In genomic region chr1:246564839-246565750, GRCh38 we compare ENCODE assay signal across 1 cellular context.
TF ChIP-seq lines count a peak whose summit lies in the region.

No MANE protein-coding gene starts in this region.

TF ChIP-seq in GM12878, 131 proteins besides CTCF, POLR2A, EP300 and RAD21:
- no peak for TF ChIP-seq KAT2A (conservative IDR thresholded peaks at IDR 0.05; ENCODE audit: control insufficient read depth, low read depth, low read length)
- no peak for TF ChIP-seq MTA2 (IDR thresholded peaks at IDR 0.05; ENCODE audit: low read depth)
- no peak for TF ChIP-seq MTA3 (IDR thresholded peaks at IDR 0.05; ENCODE audit: borderline replicate concordance, low read length)
- TF ChIP-seq PBX3 (IDR thresholded peaks at IDR 0.05; ENCODE audit: insufficient replicate concordance, low read depth, low read length), result no peak
- no peak for TF ChIP-seq ZNF592 (IDR thresholded peaks at IDR 0.05)
- no peak for TF ChIP-seq ZNF687 (IDR thresholded peaks at IDR 0.05)
- TF ChIP-seq MLLT1 (IDR thresholded peaks at IDR 0.05), result peak; percentile 54; the same call in 1 of the 2 replicates
- TF ChIP-seq IRF4 (IDR thresholded peaks at IDR 0.05; ENCODE audit: low read depth, low read length), result no peak
